ENCODE assay signal across 9 cellular contexts in the genomic region with DNA sequence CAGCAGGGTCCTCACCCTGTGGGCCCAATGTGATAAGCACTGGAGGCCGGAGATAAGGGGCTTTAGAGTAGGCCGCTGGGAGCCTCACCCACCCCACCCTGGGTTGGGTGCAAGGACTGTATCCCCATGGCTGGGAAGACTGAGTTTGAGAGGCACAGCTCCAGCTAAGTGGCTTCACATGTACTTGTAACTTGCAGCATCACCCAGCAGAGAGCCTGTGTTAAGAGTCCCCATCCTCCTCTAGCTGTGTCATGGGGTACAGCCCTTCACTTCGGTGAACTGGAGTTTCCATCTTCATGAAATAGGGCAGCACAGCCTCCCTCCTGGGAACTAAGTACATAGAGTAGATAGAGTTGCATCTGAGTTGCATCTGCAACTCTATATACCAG. TPM values are rescaled to one million over a fixed set of nuclear protein-coding genes. Genes with fewer than 3 reads are reported as not detected.
DNase-seq lines count a peak whose midpoint lies in the region; ATAC-seq and TF ChIP-seq lines count a peak whose summit lies in the region.
"Had no signal": no experiment of that assay in that cellular context is flagged by ENCODE, and none has a peak within 500 bp of the region (broad histone marks: within the 10 kb centered on the region; RNA-seq: fewer than 3 reads in every experiment).

No MANE protein-coding gene starts in this region.

- no peak for TF ChIP-seq CTCF in fibroblast of lung (conservative IDR thresholded peaks at IDR 0.05 in 1 of 2, IDR thresholded peaks at IDR 0.05 in 1 of 2; ENCODE audit: low read depth in 1 of 2, low read length in 2 of 2)
- TF ChIP-seq CTCF in transverse colon (IDR thresholded peaks at IDR 0.05) = no peak

- H3K4me1 ChIP-seq in fibroblast of lung (ENCODE audit: control insufficient read depth, extremely low read depth, insufficient read depth, low read length) (peaks cover 13% of the 10 kb centered on the region), transverse colon (peaks cover 16 to 37% (median 28%) of the 10 kb centered on the region in 4 donors)

- peak overlapping the region; percentile 19 for H3K27ac Mint-ChIP-seq in activated naive CD4-positive, alpha-beta T cell treated with anti-CD3 and anti-CD28 coated beads, Interleukin-2, amount 50 U/mL, for 24 hours

- no peaks in the 10 kb centered on the region for H3K27me3 Mint-ChIP-seq in activated naive CD4-positive, alpha-beta T cell treated with anti-CD3 and anti-CD28 coated beads, Interleukin-2, amount 50 U/mL, for 24 hours

- no peak for TF ChIP-seq EP300 in transverse colon (IDR thresholded peaks at IDR 0.05; ENCODE audit: low read depth)

- H3K4me3 Mint-ChIP-seq in activated naive CD4-positive, alpha-beta T cell treated with anti-CD3 and anti-CD28 coated beads, Interleukin-2, amount 50 U/mL, for 24 hours = peak overlapping the region; percentile 89

- TF ChIP-seq POLR2A in transverse colon (IDR thresholded peaks at IDR 0.05) = no peak

- peak overlapping the region in 2 of 4 experiments; percentile 85 for H3K4me3 ChIP-seq in fibroblast of lung (replicated peaks in 1 of 4; ENCODE audit: control extremely low read depth in 1 of 4, insufficient read depth in 1 of 4, low read depth in 3 of 4, low read length in 4 of 4)
- H3K4me3 ChIP-seq in transverse colon = peak overlapping the region in 2 of 4 donors; percentile 70 to 84

- no peaks in the 10 kb centered on the region for H4K20me1 ChIP-seq in fibroblast of lung (ENCODE audit: control insufficient read depth, extremely low read depth, insufficient read depth, low read length)

- peak overlapping the region; percentile 99 for H3K4me2 ChIP-seq in fibroblast of lung (ENCODE audit: extremely low read depth, insufficient read depth, low read length)

- H2AFZ ChIP-seq in fibroblast of lung (ENCODE audit: low read length) = no peak overlapping the region

- no peak for ATAC-seq in HG02798 (IDR thresholded peaks at IDR 0.05; ENCODE audit: poor library complexity, unreplicated experiment)

- H3K27me3 ChIP-seq in fibroblast of lung (ENCODE audit: control insufficient read depth, insufficient read depth, low read length) (no peaks in the 10 kb centered on the region), transverse colon (no peaks in the 10 kb centered on the region)

- 78% methylated on average over 3 of the region's 3 CpGs; no CpG with 5 or more reads in 1 of the 2 donors for WGBS in transverse colon (ENCODE audit: low coverage in 1 of 2), 2 donors

- peaks cover 3% of the 10 kb centered on the region for H3K79me2 ChIP-seq in fibroblast of lung (ENCODE audit: control insufficient read depth, insufficient read depth, low read length)

- H3K27ac ChIP-seq in fibroblast of lung (ENCODE audit: insufficient read depth, low read length) = no peak overlapping the region
- peak overlapping the region; percentile 80 to 88 (median 84) for H3K27ac ChIP-seq in transverse colon

- H3K36me3 Mint-ChIP-seq in activated naive CD4-positive, alpha-beta T cell treated with anti-CD3 and anti-CD28 coated beads, Interleukin-2, amount 50 U/mL, for 24 hours = no peaks in the 10 kb centered on the region

- DNase-seq in activated naive CD4-positive, alpha-beta T cell treated with Interleukin-2 at 50 U/mL for 16 hours = no peak
- DNase-seq in fibroblast of lung (ENCODE audit: low read depth in 2 of 2) (no peak), transverse colon (no peak), NOMO-1 treated with DMSO at 0.1 percent for 48 hours (lab: John Stamatoyannopoulos, UW; ENCODE audit: unreplicated experiment) (no peak)
- DNase-seq: DMS153 had no signal

- no peaks in the 10 kb centered on the region for H3K36me3 ChIP-seq in fibroblast of lung (ENCODE audit: control insufficient read depth, insufficient read depth, low read length)
- H3K36me3 ChIP-seq in transverse colon = no peaks in the 10 kb centered on the region

- H3K9me3 ChIP-seq in fibroblast of lung (ENCODE audit: control insufficient read depth, insufficient read depth, low read depth, low read length) (no peaks in the 10 kb centered on the region), transverse colon (no peaks in the 10 kb centered on the region)

- peaks cover 36% of the 10 kb centered on the region for H3K4me1 Mint-ChIP-seq in activated naive CD4-positive, alpha-beta T cell treated with anti-CD3 and anti-CD28 coated beads, Interleukin-2, amount 50 U/mL, for 24 hours

- intact Hi-C loops in transverse colon (cut with DNase I; ENCODE audit: low total_unique reads) = loop anchor here (5.0 kb wide), 1 partner anchor 33 kb away; no protein-coding TSS in a partner anchor

- in situ Hi-C loops in transverse colon (cut with MboI; ENCODE audit: low pct_ligation_motif_present in 1 of 4, low pct_unique_long_range_greater_than_20kb in 1 of 4, low sequenced_read_pairs in 3 of 4) = no loop called here

- H3K9me3 Mint-ChIP-seq in activated naive CD4-positive, alpha-beta T cell treated with anti-CD3 and anti-CD28 coated beads, Interleukin-2, amount 50 U/mL, for 24 hours = no peaks in the 10 kb centered on the region

- no peak overlapping the region for H3K9ac ChIP-seq in fibroblast of lung (ENCODE audit: insufficient read depth, low read length)

RNA-seq across cellular contexts. Expression of a gene that starts 1.3 kb away (rescaled TPM):
- total RNA-seq in fibroblast of lung (166 and 228 TPM in 2 replicates), transverse colon (100 to 1,000 TPM; 172 to 357 (median 198) TPM)
- polyA plus RNA-seq in fibroblast of lung = 186 and 294 TPM in 2 replicates
- polyA plus RNA-seq in fibroblast of lung (2012) = 216 and 316 TPM in 2 replicates
- polyA minus RNA-seq in fibroblast of lung (ENCODE audit: low replicate concordance) = 512 and 667 TPM in 2 replicates
- total RNA-seq: SK-MEL-5 had no signal

RNA-seq across cellular contexts. Expression of a gene that starts 1.5 kb away (rescaled TPM):
- 0.51 TPM in 1 of 2 replicates, not detected in the other for total RNA-seq in fibroblast of lung
- 2.8 TPM in 1 of 2 replicates, not detected in the other for polyA plus RNA-seq in fibroblast of lung
- 6.9 and 25.0 TPM in 2 replicates for polyA plus RNA-seq in fibroblast of lung (2012)
- 4.7 and 18.1 TPM in 2 replicates for polyA minus RNA-seq in fibroblast of lung (ENCODE audit: low replicate concordance)
- 1 to 10 TPM in 1 of 4 donors, not detected in 3; 1.6 TPM for total RNA-seq in transverse colon
- total RNA-seq: glomerular endothelial cell, SK-MEL-5 had no signal

RNA-seq across cellular contexts. Expression of a gene that starts 6.0 kb away (rescaled TPM):
- 3.1 and 8.9 TPM in 2 replicates for total RNA-seq in fibroblast of lung
- polyA plus RNA-seq in fibroblast of lung = 14.3 and 51.3 TPM in 2 replicates
- 9.5 and 31.1 TPM in 2 replicates for polyA plus RNA-seq in fibroblast of lung (2012)
- 3.1 and 26.3 TPM in 2 replicates for polyA minus RNA-seq in fibroblast of lung (ENCODE audit: low replicate concordance)
- 10 to 100 TPM in 1 of 4 donors, 1 to 10 TPM in 2, not detected in 1; 2.7 to 17.5 (median 4.0) TPM for total RNA-seq in transverse colon

RNA-seq across cellular contexts. Expression of a gene that starts 9.1 kb away (rescaled TPM):
- total RNA-seq in fibroblast of lung = 108 and 118 TPM in 2 replicates
- polyA plus RNA-seq in fibroblast of lung = 20.2 and 93.3 TPM in 2 replicates
- polyA plus RNA-seq in fibroblast of lung (2012) = 42.3 and 166 TPM in 2 replicates
- 11.2 and 12.8 TPM in 2 replicates for polyA minus RNA-seq in fibroblast of lung (ENCODE audit: low replicate concordance)
- 100 to 1,000 TPM; 386 to 857 (median 664) TPM for total RNA-seq in transverse colon

RNA-seq across cellular contexts. Expression of a gene that starts 25.0 kb away (rescaled TPM):
- total RNA-seq in fibroblast of lung (16.4 and 26.6 TPM in 2 replicates), transverse colon (100 to 1,000 TPM; 138 to 387 (median 215) TPM)
- 6.6 TPM in 2 replicates for polyA plus RNA-seq in fibroblast of lung
- 9.9 and 10.9 TPM in 2 replicates for polyA plus RNA-seq in fibroblast of lung (2012)
- polyA minus RNA-seq in fibroblast of lung (ENCODE audit: low replicate concordance) = 4.9 and 6.9 TPM in 2 replicates
